Comparison of ENCODE assay signal across 10 cellular contexts in genomic region chrX:129655547-129656248, GRCh38. TPM values are rescaled to one million over a fixed set of nuclear protein-coding genes. Genes with fewer than 3 reads are reported as not detected.
A peak's percentile ranks its signal among the peaks of the same experiment; 100 is the strongest.
DNase-seq lines count a peak whose midpoint lies in the region; ATAC-seq, FAIRE-seq and TF ChIP-seq lines count a peak whose summit lies in the region.
"Had no signal": no experiment of that assay in that cellular context is flagged by ENCODE, and none has a peak within 500 bp of the region (broad histone marks: within the 10 kb centered on the region; RNA-seq: fewer than 3 reads in every experiment).

No MANE protein-coding gene starts in this region.

- POLR2A ChIA-PET in PC-9 (lab: Charles Lee; ENCODE audit: unreplicated experiment): no interaction called here

- no peak for ATAC-seq in GM19324 (IDR thresholded peaks at IDR 0.05; ENCODE audit: low FRiP score, unreplicated experiment)

- no peak overlapping the region for H3K27ac ChIP-seq in PC-9
- H3K27ac ChIP-seq in esophagus muscularis mucosa (replicated peaks in 1 of 4): no peak overlapping the region
- H3K27ac ChIP-seq: upper lobe of left lung had no signal

- no peak for FAIRE-seq in GM12891 (lab: Jason Lieb, UNC)
- FAIRE-seq: GM18507 had no signal

- H3K4me1 ChIP-seq in PC-9 (replicated peaks; ENCODE audit: insufficient read depth) (peaks cover 13% of the 10 kb centered on the region), esophagus muscularis mucosa (peaks cover 15 to 26% (median 18%) of the 10 kb centered on the region in 4 donors)

- H3K79me2 ChIP-seq in PC-9 (ENCODE audit: low read depth): no peaks in the 10 kb centered on the region

- no TSS peak for BruUV-seq in PC-9 (replicated peaks; lab: Mats Ljungman, UMichigan)

- DNase-seq in AG09309 (ENCODE audit: low read depth): no peak
- peak; percentile 33 for DNase-seq in ELR (ENCODE audit: low read depth)
- no peak for DNase-seq in PC-9
- peak; percentile 17 for DNase-seq in esophagus muscularis mucosa (ENCODE audit: extremely low spot score)
- no peak for DNase-seq in GM12891 (ENCODE audit: insufficient read length, low spot score)
- no peak for DNase-seq in middle frontal gyrus (ENCODE audit: extremely low spot score, low spot score)
- no peak for DNase-seq in stimulated activated CD4-positive, alpha-beta T cell treated with anti-CD3 and anti-CD28 coated beads, Interleukin-4, amount 100 ng/mL, for 24 hours
- DNase-seq: upper lobe of left lung had no signal

- H3K36me3 ChIP-seq in PC-9 (ENCODE audit: low read depth) (no peaks in the 10 kb centered on the region), esophagus muscularis mucosa (no peaks in the 10 kb centered on the region)
- H3K36me3 ChIP-seq: upper lobe of left lung had no signal

- TF ChIP-seq EP300 in esophagus muscularis mucosa (IDR thresholded peaks at IDR 0.05): no peak

- WGBS in esophagus muscularis mucosa: 63% methylated on average over 11 of the region's 11 CpGs

- TF ChIP-seq POLR2A in esophagus muscularis mucosa (IDR thresholded peaks at IDR 0.05; ENCODE audit: low read depth) (no peak), GM12891 (IDR thresholded peaks at IDR 0.05; ENCODE audit: low read depth, low read length) (no peak)

- H3K27me3 ChIP-seq in PC-9 (ENCODE audit: insufficient read depth, low read depth) (peaks cover 42% of the 10 kb centered on the region), esophagus muscularis mucosa (no peaks in the 10 kb centered on the region)
- H3K27me3 ChIP-seq: upper lobe of left lung had no signal

- no peak overlapping the region for H2AFZ ChIP-seq in PC-9

- H3F3A ChIP-seq in PC-9 (ENCODE audit: insufficient read depth, low read depth): no peaks in the 10 kb centered on the region

- TF ChIP-seq CTCF in AG09309 (IDR thresholded peaks at IDR 0.05; ENCODE audit: control insufficient read depth, insufficient read depth, low read depth, low read length, missing control alignments) (peak; percentile 9), PC-9 (conservative IDR thresholded peaks at IDR 0.05) (peak; percentile 59), esophagus muscularis mucosa (IDR thresholded peaks at IDR 0.05) (no peak)

- H3K9me3 ChIP-seq in PC-9 (ENCODE audit: insufficient read depth, low read depth) (no peaks in the 10 kb centered on the region), esophagus muscularis mucosa (no peaks in the 10 kb centered on the region)
- H3K9me3 ChIP-seq: upper lobe of left lung had no signal

- peak overlapping the region; percentile 95 for H3K4me2 ChIP-seq in PC-9

- no peaks in the 10 kb centered on the region for H3K9me2 ChIP-seq in PC-9 (ENCODE audit: insufficient read depth)

- intact Hi-C loops in PC-9 (cut with micrococcal nuclease; ENCODE audit: unreplicated experiment) (loop anchor here (1.0 kb wide), 1 partner anchor 71 kb away; no protein-coding TSS in a partner anchor), esophagus muscularis mucosa (cut with DNase I) (no loop called here)

- peaks cover 5% of the 10 kb centered on the region for H4K20me1 ChIP-seq in PC-9 (ENCODE audit: insufficient read depth)

- no peak overlapping the region for H3K4me3 ChIP-seq in AG09309 (ENCODE audit: control insufficient read depth, low read depth, low read length)
- no peak overlapping the region for H3K4me3 ChIP-seq in PC-9
- H3K4me3 ChIP-seq in esophagus muscularis mucosa: no peak overlapping the region

- CTCF ChIA-PET in PC-9 (lab: Charles Lee): interaction anchor here (2.5 kb wide), 1 partner anchor 71 kb away, joined by 7 read pairs; no protein-coding TSS in a partner anchor

TF ChIP-seq in GM12891, 5 proteins besides CTCF, POLR2A, EP300 and RAD21:
- TF ChIP-seq PAX5 (IDR thresholded peaks at IDR 0.05; ENCODE audit: insufficient read depth, low read length, severe bottlenecking) (no peak), POU2F2 (IDR thresholded peaks at IDR 0.05; ENCODE audit: low read depth, low read length) (no peak), POLR2AphosphoS5 (IDR thresholded peaks at IDR 0.05; ENCODE audit: low read depth, low read length) (no peak), TAF1 (IDR thresholded peaks at IDR 0.05; ENCODE audit: low read depth, low read length) (no peak), SPI1 (IDR thresholded peaks at IDR 0.05; ENCODE audit: low read depth, low read length) (no peak)

RNA-seq across cellular contexts. Expression of gene APLN, which starts 0.9 kb away (rescaled TPM):
- total RNA-seq in PC-9 (2021) (0.13 TPM in 2 replicates), esophagus muscularis mucosa (under 1 TPM; 0.42 to 0.99 (median 0.78) TPM)
- polyA plus RNA-seq in GM12891 (2012; ENCODE audit: low read depth, missing spikeins): 0.17 TPM

Comparison
In these comparisons a context has a peak if more than half of its experiments do, and no peak if none do; other contexts are left out.
1. DNase-seq: peak in ELR (single experiment) and esophagus muscularis mucosa (single experiment); none in AG09309 (single experiment), PC-9 (0 of 2), GM12891 (single experiment), middle frontal gyrus (single experiment) and stimulated activated CD4-positive, alpha-beta T cell treated with anti-CD3 and anti-CD28 coated beads, Interleukin-4, amount 100 ng/mL, for 24 hours (single experiment).
2. CTCF ChIP-seq: peak in AG09309 (single experiment) and PC-9 (single experiment); none in esophagus muscularis mucosa (0 of 3).